Comparison of ENCODE assay signal across 1 cellular context in the genomic region with DNA sequence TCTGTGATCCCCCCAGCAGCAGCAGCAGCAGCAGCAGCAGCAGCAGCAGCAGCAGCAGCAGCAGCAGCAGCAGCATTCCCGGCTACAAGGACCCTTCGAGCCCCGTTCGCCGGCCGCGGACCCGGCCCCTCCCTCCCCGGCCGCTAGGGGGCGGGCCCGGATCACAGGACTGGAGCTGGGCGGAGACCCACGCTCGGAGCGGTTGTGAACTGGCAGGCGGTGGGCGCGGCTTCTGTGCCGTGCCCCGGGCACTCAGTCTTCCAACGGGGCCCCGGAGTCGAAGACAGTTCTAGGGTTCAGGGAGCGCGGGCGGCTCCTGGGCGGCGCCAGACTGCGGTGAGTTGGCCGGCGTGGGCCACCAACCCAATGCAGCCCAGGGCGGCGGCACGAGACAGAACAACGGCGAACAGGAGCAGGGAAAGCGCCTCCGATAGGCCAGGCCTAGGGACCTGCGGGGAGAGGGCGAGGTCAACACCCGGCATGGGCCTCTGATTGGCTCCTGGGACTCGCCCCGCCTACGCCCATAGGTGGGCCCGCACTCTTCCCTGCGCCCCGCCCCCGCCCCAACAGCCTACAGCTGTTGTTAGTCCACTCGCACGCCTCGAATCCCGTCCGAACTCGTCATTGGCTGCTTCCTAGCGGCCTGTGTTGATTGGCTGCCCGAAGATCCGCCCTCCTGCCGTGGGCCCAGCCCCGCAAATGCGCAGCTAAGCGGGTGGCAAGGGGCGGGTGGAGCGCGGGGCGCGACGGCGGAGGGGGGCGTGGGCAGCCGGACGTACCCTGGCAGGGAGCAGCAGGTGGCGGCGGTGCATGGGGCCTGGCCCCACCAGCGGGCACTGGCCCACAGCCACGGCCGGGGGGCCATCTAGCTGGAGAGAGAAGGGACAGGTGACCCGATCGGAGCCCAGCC.
TF ChIP-seq lines count a peak whose summit lies in the region.

No MANE protein-coding gene starts in this region.

TF ChIP-seq in endothelial cell of umbilical vein, 7 proteins besides CTCF, POLR2A, EP300 and RAD21 (continued from another document):
- TF ChIP-seq JUN (IDR thresholded peaks at IDR 0.05; ENCODE audit: borderline replicate concordance, insufficient read depth, insufficient read length, low read depth): no peak
